15 cellular contexts compared by ENCODE assay signal in the genomic region with DNA sequence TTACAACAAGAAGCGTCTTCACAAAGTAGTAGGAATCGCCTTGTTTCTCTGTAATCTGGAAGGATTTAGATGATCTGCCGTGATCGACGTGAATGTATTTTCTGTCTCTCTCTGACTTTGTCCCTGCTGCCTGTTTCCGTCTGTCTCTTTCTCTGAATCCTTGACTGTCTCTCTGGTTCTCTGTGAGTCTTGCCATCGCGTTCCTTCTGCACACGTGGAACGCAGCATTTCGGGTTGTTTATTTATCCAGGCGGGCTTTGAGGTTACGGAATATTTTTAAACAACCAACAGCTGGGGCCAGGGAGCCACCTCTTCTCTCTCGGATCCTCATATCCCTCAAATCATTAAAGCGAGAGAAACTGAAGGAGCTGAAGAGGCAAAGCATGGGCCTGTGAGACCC.
DNase-seq lines count a peak whose midpoint lies in the region; ATAC-seq, FAIRE-seq and TF ChIP-seq lines count a peak whose summit lies in the region.
"Had no signal": no experiment of that assay in that cellular context is flagged by ENCODE, and none has a peak within 500 bp of the region (broad histone marks: within the 10 kb centered on the region; RNA-seq: fewer than 3 reads in every experiment).

No MANE protein-coding gene starts in this region.

- H3K79me2 ChIP-seq in HepG2 (ENCODE audit: insufficient read depth, low read length) (no peaks in the 10 kb centered on the region), parathyroid adenoma (peaks cover 2% of the 10 kb centered on the region)

- H3K4me2 ChIP-seq in HepG2 (ENCODE audit: low read depth, low read length) (no peak overlapping the region), parathyroid adenoma (ENCODE audit: low read length) (peak overlapping the region; percentile 43)

- H3K36me3 ChIP-seq in HepG2 (replicated peaks in 1 of 2; ENCODE audit: control insufficient read depth in 1 of 2, insufficient read depth in 2 of 2, low read length in 2 of 2): peaks cover 3 to 4% of the 10 kb centered on the region in 2 experiments; a peak in 2 of 5 replicates
- no peaks in the 10 kb centered on the region for H3K36me3 ChIP-seq in right lobe of liver
- no peaks in the 10 kb centered on the region for H3K36me3 ChIP-seq in parathyroid adenoma (ENCODE audit: control insufficient read depth, insufficient read depth, low read length)
- H3K36me3 ChIP-seq: brain microvascular endothelial cell had no signal

- in situ Hi-C loops in HepG2 (cut with HindIII; ENCODE audit: extremely low pct_ligation_motif_present, low pct_unique_long_range_greater_than_20kb): no loop called here

- TF ChIP-seq CTCF in HepG2 (CRISPR knock-in tag; IDR thresholded peaks at IDR 0.05) (no peak), right lobe of liver (IDR thresholded peaks at IDR 0.05) (no peak), parathyroid adenoma (IDR thresholded peaks at IDR 0.05) (no peak), D721Med (IDR thresholded peaks at IDR 0.05; ENCODE audit: insufficient read depth, missing control alignments) (no peak)

- TF ChIP-seq EP300 in HepG2 (IDR thresholded peaks at IDR 0.05; ENCODE audit: low read depth in 2 of 2, low read length in 2 of 2) (no peak), HepG2 (CRISPR knock-in tag; IDR thresholded peaks at IDR 0.05; ENCODE audit: borderline replicate concordance) (no peak)

- 98% methylated on average over 15 of the region's 15 CpGs for WGBS in HepG2 (ENCODE audit: low lambda C conversion rate)
- 84% methylated on average over 13 of the region's 15 CpGs for WGBS in right lobe of liver (ENCODE audit: insufficient coverage, low coverage, low lambda C conversion rate, missing lambda C conversion rate)

- TF ChIP-seq POLR2A in HepG2 (IDR thresholded peaks at IDR 0.05; ENCODE audit: insufficient read depth in 1 of 2, low read depth in 2 of 2, low read length in 2 of 2) (no peak), right lobe of liver (IDR thresholded peaks at IDR 0.05) (no peak)

- POLR2A ChIA-PET in HepG2 (lab: Yijun Ruan, JAX): interaction anchor here (1.3 to 1.6 kb wide), 4 partner anchors 58 to 66 kb away, joined by 3 to 4 read pairs (median 4); no protein-coding TSS in a partner anchor

- CTCF ChIA-PET in HepG2 (lab: Yijun Ruan, JAX; ENCODE audit: low intra/inter-chr PET ratio, low total read pairs): interaction anchor here (1.7 to 1.8 kb wide), 2 partner anchors 172 to 282 kb away, joined by 3 to 15 read pairs; no protein-coding TSS in a partner anchor

- H2AFZ ChIP-seq in HepG2 (ENCODE audit: low read length) (no peak overlapping the region), parathyroid adenoma (no peak overlapping the region)

- intact Hi-C loops in HepG2 (cut with micrococcal nuclease; ENCODE audit: unreplicated experiment) (loop anchor here (1.0 to 2.0 kb wide), 5 partner anchors 56 to 283 kb away; no protein-coding TSS in a partner anchor), right lobe of liver (cut with DNase I) (loop anchor here in 1 of 2 donors (10.0 kb wide), 1 partner anchor 52 kb away; no protein-coding TSS in a partner anchor)

- H3K9ac ChIP-seq in HepG2 (ENCODE audit: insufficient read depth, low read depth, low read length) (no peak overlapping the region), parathyroid adenoma (no peak overlapping the region)

- H3K9me3 ChIP-seq in HepG2 (ENCODE audit: low read length) (no peaks in the 10 kb centered on the region), right lobe of liver (no peaks in the 10 kb centered on the region), parathyroid adenoma (ENCODE audit: control insufficient read depth, low read length) (no peaks in the 10 kb centered on the region)
- H3K9me3 ChIP-seq: heart left ventricle, thoracic aorta had no signal

- H3K27ac ChIP-seq in HepG2 (ENCODE audit: extremely low read length, insufficient read depth, low read length) (no peak overlapping the region), right lobe of liver (peak overlapping the region in 1 of 3 donors; percentile 20), parathyroid adenoma (no peak overlapping the region)
- H3K27ac ChIP-seq: brain microvascular endothelial cell had no signal

- no peak overlapping the region for H3K4me3 ChIP-seq in HepG2 (replicated peaks in 1 of 3; ENCODE audit: insufficient read depth in 1 of 3, low read depth in 2 of 3, low read length in 3 of 3)
- no peak overlapping the region for H3K4me3 ChIP-seq in right lobe of liver
- no peak overlapping the region for H3K4me3 ChIP-seq in parathyroid adenoma (ENCODE audit: low read depth, low read length)
- H3K4me3 ChIP-seq: dorsolateral prefrontal cortex, heart left ventricle, thoracic aorta had no signal

- H3K4me1 ChIP-seq in HepG2 (ENCODE audit: insufficient read depth, low read length) (peaks cover 9% of the 10 kb centered on the region; the same call in 1 of the 2 replicates), right lobe of liver (peaks cover 0 to 4% (median 0%) of the 10 kb centered on the region in 4 donors), parathyroid adenoma (no peaks in the 10 kb centered on the region)

- no peak for TF ChIP-seq RAD21 in HepG2 (CRISPR knock-in tag; IDR thresholded peaks at IDR 0.05)

- H4K20me1 ChIP-seq in HepG2 (ENCODE audit: insufficient read depth, low read length): no peaks in the 10 kb centered on the region

- BruUV-seq in HepG2 (replicated peaks; lab: Mats Ljungman, UMichigan): no TSS peak

- H3K27me3 ChIP-seq in HepG2 (ENCODE audit: control insufficient read depth in 1 of 2, insufficient read depth in 2 of 2, low read length in 2 of 2) (no peaks in the 10 kb centered on the region), right lobe of liver (no peaks in the 10 kb centered on the region), parathyroid adenoma (ENCODE audit: control insufficient read depth, insufficient read depth, low read length) (no peaks in the 10 kb centered on the region)
- H3K27me3 ChIP-seq: brain microvascular endothelial cell, dorsolateral prefrontal cortex, heart left ventricle had no signal

- ATAC-seq in HepG2: no peak
- no peak for ATAC-seq in right lobe of liver
- no peak for ATAC-seq in GM18502 (IDR thresholded peaks at IDR 0.05; ENCODE audit: poor library complexity, unreplicated experiment)

- FAIRE-seq in HepG2 (lab: Jason Lieb, UNC): peak; percentile 28
- FAIRE-seq in D721Med (lab: Jason Lieb, UNC): no peak
- FAIRE-seq: A204.1, HTR-8/SVneo had no signal

- no peak for DNase-seq in HepG2 (ENCODE audit: low spot score)
- no peak for DNase-seq in right lobe of liver
- peak; percentile 47 for DNase-seq in fibroblast of gingiva (ENCODE audit: low read depth)
- no peak for DNase-seq in KG1 (lab: John Stamatoyannopoulos, UW)
- no peak for DNase-seq in activated CD4-positive, alpha-beta T cell treated with anti-CD3 and anti-CD28 coated beads, Interleukin-2, amount 50 U/mL, for 48 hours
- no peak for DNase-seq in D721Med (ENCODE audit: insufficient read length, low spot score)
- DNase-seq: brain microvascular endothelial cell, NCI-H1417 treated with DMSO at 0.1 percent for 48 hours had no signal

TF ChIP-seq in HepG2, 621 proteins besides CTCF, POLR2A, EP300 and RAD21:
- TF ChIP-seq RBM39 (IDR thresholded peaks at IDR 0.05; ENCODE audit: low read depth, low read length, poor library complexity, severe bottlenecking) (no peak), MAFF (IDR thresholded peaks at IDR 0.05; ENCODE audit: low read depth, low read length) (no peak), ZNF432 (CRISPR knock-in tag; IDR thresholded peaks at IDR 0.05; ENCODE audit: borderline replicate concordance) (no peak), HNF4G (IDR thresholded peaks at IDR 0.05; ENCODE audit: borderline replicate concordance, low read depth, low read length) (no peak), HNF4G (CRISPR knock-in tag; IDR thresholded peaks at IDR 0.05; ENCODE audit: borderline replicate concordance, low read depth) (no peak), MBNL3 (CRISPR knock-in tag; conservative IDR thresholded peaks at IDR 0.05) (no peak), FLYWCH1 (CRISPR knock-in tag; IDR thresholded peaks at IDR 0.05) (no peak)
- TF ChIP-seq, protein P1, sequence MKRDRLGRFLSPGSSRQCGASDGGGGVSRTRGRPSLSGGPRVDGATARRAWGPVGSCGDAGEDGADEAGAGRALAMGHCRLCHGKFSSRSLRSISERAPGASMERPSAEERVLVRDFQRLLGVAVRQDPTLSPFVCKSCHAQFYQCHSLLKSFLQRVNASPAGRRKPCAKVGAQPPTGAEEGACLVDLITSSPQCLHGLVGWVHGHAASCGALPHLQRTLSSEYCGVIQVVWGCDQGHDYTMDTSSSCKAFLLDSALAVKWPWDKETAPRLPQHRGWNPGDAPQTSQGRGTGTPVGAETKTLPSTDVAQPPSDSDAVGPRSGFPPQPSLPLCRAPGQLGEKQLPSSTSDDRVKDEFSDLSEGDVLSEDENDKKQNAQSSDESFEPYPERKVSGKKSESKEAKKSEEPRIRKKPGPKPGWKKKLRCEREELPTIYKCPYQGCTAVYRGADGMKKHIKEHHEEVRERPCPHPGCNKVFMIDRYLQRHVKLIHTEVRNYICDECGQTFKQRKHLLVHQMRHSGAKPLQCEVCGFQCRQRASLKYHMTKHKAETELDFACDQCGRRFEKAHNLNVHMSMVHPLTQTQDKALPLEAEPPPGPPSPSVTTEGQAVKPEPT (CRISPR knock-in tag; IDR thresholded peaks at IDR 0.05; ENCODE audit: low read depth): no peak
- TF ChIP-seq, protein P2, sequence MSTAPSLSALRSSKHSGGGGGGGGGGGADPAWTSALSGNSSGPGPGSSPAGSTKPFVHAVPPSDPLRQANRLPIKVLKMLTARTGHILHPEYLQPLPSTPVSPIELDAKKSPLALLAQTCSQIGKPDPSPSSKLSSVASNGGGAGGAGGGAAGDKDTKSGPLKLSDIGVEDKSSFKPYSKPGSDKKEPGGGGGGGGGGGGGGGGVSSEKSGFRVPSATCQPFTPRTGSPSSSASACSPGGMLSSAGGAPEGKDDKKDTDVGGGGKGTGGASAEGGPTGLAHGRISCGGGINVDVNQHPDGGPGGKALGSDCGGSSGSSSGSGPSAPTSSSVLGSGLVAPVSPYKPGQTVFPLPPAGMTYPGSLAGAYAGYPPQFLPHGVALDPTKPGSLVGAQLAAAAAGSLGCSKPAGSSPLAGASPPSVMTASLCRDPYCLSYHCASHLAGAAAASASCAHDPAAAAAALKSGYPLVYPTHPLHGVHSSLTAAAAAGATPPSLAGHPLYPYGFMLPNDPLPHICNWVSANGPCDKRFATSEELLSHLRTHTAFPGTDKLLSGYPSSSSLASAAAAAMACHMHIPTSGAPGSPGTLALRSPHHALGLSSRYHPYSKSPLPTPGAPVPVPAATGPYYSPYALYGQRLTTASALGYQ (CRISPR knock-in tag; IDR thresholded peaks at IDR 0.05): no peak
TF ChIP-seq in HepG2: peak in this region for 0.
